In the genomic region with DNA sequence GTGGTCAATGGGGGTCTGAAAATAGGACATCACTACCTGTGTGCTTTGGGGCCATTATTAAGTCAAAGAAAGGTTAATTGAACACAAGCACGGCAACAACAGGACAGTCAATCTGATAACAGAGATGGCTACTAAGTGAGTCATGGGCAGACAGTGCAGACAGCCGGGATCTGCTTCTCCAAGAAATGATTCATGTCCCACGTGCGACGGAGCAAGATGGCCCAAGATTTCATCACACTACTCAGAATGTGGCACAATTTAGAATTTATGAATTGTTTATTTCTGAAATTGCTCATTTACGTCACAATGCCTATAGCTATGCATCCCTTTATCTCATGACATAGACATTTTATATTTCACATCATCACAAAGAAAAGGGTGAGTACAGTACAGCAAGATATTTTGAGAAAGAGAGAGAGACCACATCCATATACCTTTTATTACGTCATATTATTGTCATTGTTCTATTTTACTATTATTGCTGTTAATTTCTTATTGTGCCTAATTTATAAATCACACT, we compare ENCODE assay signal across 12 cellular contexts.
A peak's percentile ranks its signal among the peaks of the same experiment; 100 is the strongest.
DNase-seq lines count a peak whose midpoint lies in the region; ATAC-seq, FAIRE-seq and TF ChIP-seq lines count a peak whose summit lies in the region.
"Had no signal": no experiment of that assay in that cellular context is flagged by ENCODE, and none has a peak within 500 bp of the region (broad histone marks: within the 10 kb centered on the region; RNA-seq: fewer than 3 reads in every experiment).

No MANE protein-coding gene starts in this region.

- no peak overlapping the region for H2AK5ac ChIP-seq in H1 (ENCODE audit: low read depth, low read length)

- H3K36me3 Mint-ChIP-seq in endodermal cell (ENCODE audit: low read depth) = no peaks in the 10 kb centered on the region

- peaks cover 3% of the 10 kb centered on the region; the same call in 1 of the 2 replicates for H3K23me2 ChIP-seq in H1 (ENCODE audit: low read depth, low read length)

- no peak overlapping the region for H2BK5ac ChIP-seq in H1 (ENCODE audit: low read depth, low read length)

- H3K4me2 ChIP-seq in H1 (ENCODE audit: insufficient read depth in 1 of 2, low read depth in 2 of 2, low read length in 2 of 2) (no peak overlapping the region), osteoblast (ENCODE audit: insufficient read depth, low read length) (no peak overlapping the region)

- no peak overlapping the region for H3K56ac ChIP-seq in H1 (replicated peaks; ENCODE audit: insufficient read length, low read depth, low read length)

- H3K79me2 ChIP-seq in H1 (ENCODE audit: control insufficient read depth in 1 of 2, insufficient read depth in 2 of 2, low read length in 2 of 2) = no peaks in the 10 kb centered on the region
- H3K79me2 ChIP-seq in osteoblast (ENCODE audit: insufficient read depth, low read length) = no peaks in the 10 kb centered on the region

- no peak overlapping the region for H3K4me3 ChIP-seq in H1 (ENCODE audit: extremely low read depth in 1 of 4, insufficient read depth in 2 of 4, low read depth in 3 of 4, low read length in 4 of 4)
- H3K4me3 ChIP-seq in osteoblast (ENCODE audit: insufficient read depth, low read length) = no peak overlapping the region
- H3K4me3 ChIP-seq in endodermal cell (ENCODE audit: low read length) = no peak overlapping the region
- H3K4me3 ChIP-seq: gastrocnemius medialis had no signal

- H2BK120ac ChIP-seq in H1 (replicated peaks; ENCODE audit: low read depth, low read length) = no peak overlapping the region

- H3K27me3 Mint-ChIP-seq in endodermal cell (ENCODE audit: insufficient read depth) = no peaks in the 10 kb centered on the region

- H2AFZ ChIP-seq in H1 (ENCODE audit: low read length) = 0 out of 2 replicates have a peak overlapping the region, but pooled peaks have one; percentile 17
- H2AFZ ChIP-seq in osteoblast (ENCODE audit: low read length) = no peak overlapping the region

- TF ChIP-seq EP300 in H1 (IDR thresholded peaks at IDR 0.05; ENCODE audit: borderline replicate concordance in 1 of 2, low read depth in 2 of 2, low read length in 2 of 2) = no peak

- no peak overlapping the region for H3K4me3 Mint-ChIP-seq in endodermal cell
- H3K4me3 Mint-ChIP-seq: nephron; T-helper 2 cell treated with Interferon-gamma antibody and Interleukin-4, amounts not matched to agents 5 μg/mL and 100 μg/mL, for 36 hours had no signal

- no peak for TF ChIP-seq POLR2A in H1 (IDR thresholded peaks at IDR 0.05; ENCODE audit: control extremely low read depth in 1 of 2, low read depth in 2 of 2, low read length in 2 of 2)

- H3K18ac ChIP-seq in H1 (ENCODE audit: extremely low read depth, low read length) = no peak overlapping the region

- H3K4me1 Mint-ChIP-seq in endodermal cell = peaks cover 12% of the 10 kb centered on the region

- H3K9ac ChIP-seq in H1 (replicated peaks in 1 of 4; ENCODE audit: extremely low read depth in 1 of 4, low read depth in 3 of 4, low read length in 3 of 4) = no peak overlapping the region
- H3K9ac ChIP-seq in endodermal cell (ENCODE audit: extremely low read depth, low read length, poor library complexity, severe bottlenecking) = no peak overlapping the region

- POLR2A ChIA-PET in H1 (lab: Charles Lee; ENCODE audit: partially characterized antibody) = no interaction called here

- 90% methylated on average over 7 of the region's 7 CpGs; no CpG with 5 or more reads in 1 of the 2 experiments for WGBS in H1 (ENCODE audit: extremely low coverage in 1 of 2, insufficient coverage in 1 of 2, insufficient read length in 1 of 2, insufficient replicate concordance in 2 of 2, low coverage in 1 of 2, low lambda C conversion rate in 2 of 2, missing lambda C conversion rate in 1 of 2), 2 experiments
- 93 to 98% methylated on average over 5 of the region's 7 CpGs for WGBS in endodermal cell (ENCODE audit: insufficient coverage in 1 of 2, insufficient read length in 1 of 2), 2 experiments

- H3K27ac ChIP-seq in H1 (ENCODE audit: low read depth, low read length) (no peak overlapping the region), osteoblast (ENCODE audit: low read depth, low read length) (peak overlapping the region; percentile 67), endodermal cell (ENCODE audit: low read depth, low read length) (no peak overlapping the region)
- H3K27ac ChIP-seq: gastrocnemius medialis had no signal

- no peaks in the 10 kb centered on the region for H3K27me3 ChIP-seq in H1 (replicated peaks in 1 of 4; ENCODE audit: control insufficient read depth in 3 of 4, extremely low read depth in 1 of 4, insufficient read depth in 3 of 4, low read length in 3 of 4)
- no peaks in the 10 kb centered on the region for H3K27me3 ChIP-seq in osteoblast (ENCODE audit: insufficient read depth, low read length)
- H3K27me3 ChIP-seq in endodermal cell (ENCODE audit: control insufficient read depth, insufficient read depth, low read length, poor library complexity, severe bottlenecking) = no peaks in the 10 kb centered on the region
- H3K27me3 ChIP-seq: gastrocnemius medialis had no signal

- no peak overlapping the region for H3K27ac Mint-ChIP-seq in endodermal cell
- H3K27ac Mint-ChIP-seq: T-helper 2 cell treated with Interferon-gamma antibody and Interleukin-4, amounts not matched to agents 5 μg/mL and 100 μg/mL, for 36 hours had no signal

- H2BK12ac ChIP-seq in H1 (ENCODE audit: low read depth, low read length) = no peak overlapping the region

- H3K36me3 ChIP-seq in H1 (ENCODE audit: control insufficient read depth in 2 of 4, insufficient read depth in 4 of 4, low read length in 3 of 4) = no peaks in the 10 kb centered on the region
- no peaks in the 10 kb centered on the region for H3K36me3 ChIP-seq in osteoblast (ENCODE audit: insufficient read depth, low read length)
- H3K36me3 ChIP-seq in endodermal cell (ENCODE audit: control insufficient read depth, insufficient read depth, low read length) = no peaks in the 10 kb centered on the region
- H3K36me3 ChIP-seq: gastrocnemius medialis had no signal

- TF ChIP-seq CTCF in H1 (IDR thresholded peaks at IDR 0.05; ENCODE audit: control extremely low read depth in 1 of 3, insufficient read depth in 1 of 3, low read depth in 1 of 3, low read length in 3 of 3) (no peak), osteoblast (IDR thresholded peaks at IDR 0.05; ENCODE audit: extremely low read depth, low read depth, low read length) (no peak), endodermal cell (conservative IDR thresholded peaks at IDR 0.05) (no peak)

- CTCF ChIA-PET in H1 (lab: Charles Lee; ENCODE audit: partially characterized antibody) = no interaction called here

- no peaks in the 10 kb centered on the region for H3K9me3 Mint-ChIP-seq in endodermal cell
- H3K9me3 Mint-ChIP-seq: nephron; T-helper 2 cell treated with Interferon-gamma antibody and Interleukin-4, amounts not matched to agents 5 μg/mL and 100 μg/mL, for 36 hours had no signal

- no peaks in the 10 kb centered on the region for H3K9me3 ChIP-seq in H1 (ENCODE audit: insufficient read depth in 2 of 2, low read depth in 1 of 2, low read length in 1 of 2)
- H3K9me3 ChIP-seq in osteoblast (ENCODE audit: low read depth, low read length) = no peaks in the 10 kb centered on the region
- no peaks in the 10 kb centered on the region for H3K9me3 ChIP-seq in endodermal cell (ENCODE audit: control insufficient read depth, low read length)
- H3K9me3 ChIP-seq: gastrocnemius medialis had no signal

- DNase-seq in GM03348 (ENCODE audit: low spot score) = peak; percentile 64
- DNase-seq in NCI-H460 (ENCODE audit: extremely low read depth, low read depth) = peak; percentile 62
- DNase-seq in H1 (ENCODE audit: low read depth in 1 of 2, low spot score in 2 of 2) = no peak
- DNase-seq in osteoblast (ENCODE audit: insufficient read length, low spot score, missing footprints) = no peak
- DNase-seq in endodermal cell = no peak
- DNase-seq: activated naive CD4-positive, alpha-beta T cell treated with anti-CD3 and anti-CD28 coated beads, Interleukin-2, amount 50 U/mL, for 16 hours had no signal

- no peak overlapping the region for H4K91ac ChIP-seq in H1 (replicated peaks; ENCODE audit: insufficient read length, low read length)

- no peak overlapping the region for H3K23ac ChIP-seq in H1 (ENCODE audit: insufficient read length)

- H2BK20ac ChIP-seq in H1 (ENCODE audit: low read length) = no peak overlapping the region

- H3K4me1 ChIP-seq in H1 (replicated peaks in 1 of 4; ENCODE audit: control insufficient read depth in 3 of 4, insufficient read depth in 4 of 4, low read length in 3 of 4) (peaks cover 0 to 8% (median 0%) of the 10 kb centered on the region in 4 experiments; a peak in 1 of 7 replicates), osteoblast (ENCODE audit: insufficient read depth, low read length) (peaks cover 24% of the 10 kb centered on the region), endodermal cell (ENCODE audit: control insufficient read depth, insufficient read depth, low read length) (no peaks in the 10 kb centered on the region)
- H3K4me1 ChIP-seq: gastrocnemius medialis had no signal

- H3K79me1 ChIP-seq in H1 (ENCODE audit: low read depth, low read length) = no peaks in the 10 kb centered on the region

- H4K20me1 ChIP-seq in H1 (replicated peaks in 1 of 2; ENCODE audit: control insufficient read depth in 1 of 2, insufficient read depth in 2 of 2, low read length in 2 of 2) (no peaks in the 10 kb centered on the region), osteoblast (ENCODE audit: insufficient read depth, low read length) (no peaks in the 10 kb centered on the region)

- no peak overlapping the region for H4K5ac ChIP-seq in H1 (ENCODE audit: insufficient read length, low read depth, low read length)

- no peak overlapping the region for H2BK15ac ChIP-seq in H1 (ENCODE audit: low read length)

- H4K8ac ChIP-seq in H1 (ENCODE audit: extremely low read depth, insufficient read depth, low read length) = no peak overlapping the region

- H3K14ac ChIP-seq in H1 (ENCODE audit: insufficient read length) = no peak overlapping the region

- H3K4ac ChIP-seq in H1 (replicated peaks; ENCODE audit: insufficient read length, low read depth, low read length) = no peak overlapping the region

- no peak for FAIRE-seq in H1 (lab: Jason Lieb, UNC)

- no peak for TF ChIP-seq RAD21 in H1 (IDR thresholded peaks at IDR 0.05 in 1 of 2, conservative IDR thresholded peaks at IDR 0.05 in 1 of 2; ENCODE audit: low read depth in 2 of 2, low read length in 2 of 2)

- ATAC-seq in GM19395 (IDR thresholded peaks at IDR 0.05; ENCODE audit: unreplicated experiment) (no peak), HG02938 (IDR thresholded peaks at IDR 0.05; ENCODE audit: unreplicated experiment) (no peak), HG03342 (IDR thresholded peaks at IDR 0.05; ENCODE audit: unreplicated experiment) (no peak)
- ATAC-seq: gastrocnemius medialis had no signal

TF ChIP-seq in H1, 55 proteins besides CTCF, POLR2A, EP300 and RAD21 (continues in another document):
- no peak for TF ChIP-seq GTF2F1 (IDR thresholded peaks at IDR 0.05; ENCODE audit: borderline replicate concordance, low read depth, low read length)
- no peak for TF ChIP-seq CTBP2 (IDR thresholded peaks at IDR 0.05; ENCODE audit: borderline replicate concordance, insufficient read depth, insufficient read length, low read length)
- TF ChIP-seq SUZ12 (IDR thresholded peaks at IDR 0.05; ENCODE audit: low read length) = no peak
- no peak for TF ChIP-seq MAFK (IDR thresholded peaks at IDR 0.05; ENCODE audit: low read depth, low read length)
- TF ChIP-seq PHF8 (conservative IDR thresholded peaks at IDR 0.05; ENCODE audit: low read depth, low read length) = no peak
- no peak for TF ChIP-seq BRCA1 (IDR thresholded peaks at IDR 0.05; ENCODE audit: low read depth, low read length)

Comparison
In these comparisons a context has a peak if more than half of its experiments do, and no peak if none do; other contexts are left out.
1. DNase-seq: peak in GM03348 (single experiment) and NCI-H460 (single experiment); none in H1 (0 of 2), osteoblast (single experiment) and endodermal cell (single experiment).